11 cellular contexts compared by ENCODE assay signal in genomic region chr11:19953342-19953741, GRCh38.
A peak's percentile ranks its signal among the peaks of the same experiment; 100 is the strongest.
DNase-seq lines count a peak whose midpoint lies in the region; ATAC-seq and TF ChIP-seq lines count a peak whose summit lies in the region.
"Had no signal": no experiment of that assay in that cellular context is flagged by ENCODE, and none has a peak within 500 bp of the region (broad histone marks: within the 10 kb centered on the region; RNA-seq: fewer than 3 reads in every experiment).

No MANE protein-coding gene starts in this region.

- no peak for ATAC-seq in HG02973 (IDR thresholded peaks at IDR 0.05; ENCODE audit: unreplicated experiment)

- no peaks in the 10 kb centered on the region for H3K27me3 Mint-ChIP-seq in MCF 10A (ENCODE audit: insufficient read depth, unreplicated experiment)

- POLR2A ChIA-PET in MCF 10A (lab: Yijun Ruan, JAX) = interaction anchor here (0.8 to 5.2 kb wide), 22 partner anchors 26 to 410 kb away, joined by 3 to 69 read pairs (median 7); partner anchors contain the start of gene HTATIP2

- H3K36me3 ChIP-seq in breast epithelium (no peaks in the 10 kb centered on the region), iPS DF 6.9 (ENCODE audit: control insufficient read depth, insufficient read depth, low read length) (peaks cover 12% of the 10 kb centered on the region)

- WGBS in iPS DF 6.9 (ENCODE audit: insufficient coverage, insufficient read length) = no CpG with 5 or more reads among the region's 4 CpGs

- TF ChIP-seq POLR2A in breast epithelium (IDR thresholded peaks at IDR 0.05) = no peak

- DNase-seq in MCF 10A (ENCODE audit: unreplicated experiment) = peak; percentile 40
- no peak for DNase-seq in breast epithelium (ENCODE audit: low spot score in 2 of 2)
- peak; percentile 63 for DNase-seq in astrocyte of the spinal cord (ENCODE audit: low read depth, low spot score)
- peak; percentile 43 for DNase-seq in iPS DF 6.9 (ENCODE audit: low read depth, low spot score)
- DNase-seq in SHP77 (lab: John Stamatoyannopoulos, UW) = no peak
- DNase-seq in activated gamma-delta T cell treated with Interleukin-2 at 50 U/mL for 16 hours = no peak
- DNase-seq: activated CD4-positive, alpha-beta T cell treated with anti-CD3 and anti-CD28 coated beads, Interleukin-2, amount 10 ng/mL, durations not matched to agents 24 days and 14 days; NCI-H1436; Peyer's patch had no signal

- in situ Hi-C loops in astrocyte of the spinal cord (cut with HindIII; ENCODE audit: low sequenced_read_pairs) = no loop called here

- H3K4me3 ChIP-seq in breast epithelium = no peak overlapping the region
- no peak overlapping the region for H3K4me3 ChIP-seq in astrocyte of the spinal cord (ENCODE audit: low read depth, low read length)
- H3K4me3 ChIP-seq in iPS DF 6.9 (ENCODE audit: low read length) = no peak overlapping the region
- H3K4me3 ChIP-seq: Peyer's patch had no signal

- peak overlapping the region; percentile 14 for H3K27ac Mint-ChIP-seq in MCF 10A (ENCODE audit: low read depth, unreplicated experiment)
- H3K27ac Mint-ChIP-seq: activated CD4-positive, alpha-beta T cell treated with anti-CD3 and anti-CD28 coated beads, Interleukin-2, amount 10 ng/mL, durations not matched to agents 24 days and 14 days had no signal

- H3K27me3 ChIP-seq in breast epithelium (no peaks in the 10 kb centered on the region), iPS DF 6.9 (ENCODE audit: control insufficient read depth, insufficient read depth, low read length) (no peaks in the 10 kb centered on the region)
- H3K27me3 ChIP-seq: Peyer's patch had no signal

- H3K27ac ChIP-seq in breast epithelium (peak overlapping the region in 1 of 2 donors; percentile 12), iPS DF 6.9 (ENCODE audit: low read length) (no peak overlapping the region), temporal lobe (ENCODE audit: low read depth, low read length) (peak overlapping the region; percentile 25)
- H3K27ac ChIP-seq: Peyer's patch had no signal

- H3K4me1 ChIP-seq in breast epithelium (no peaks in the 10 kb centered on the region), iPS DF 6.9 (ENCODE audit: control insufficient read depth, insufficient read depth, low read length) (0 out of 2 replicates have a peak, but pooled peaks cover 3% of the 10 kb centered on the region)

- CTCF ChIA-PET in MCF 10A (lab: Yijun Ruan, JAX) = interaction anchor here (0.6 to 7.1 kb wide), 33 partner anchors 10 to 701 kb away, joined by 3 to 100 read pairs (median 5); partner anchors contain the start of gene HTATIP2

- H3K9me3 ChIP-seq in breast epithelium (no peaks in the 10 kb centered on the region), iPS DF 6.9 (ENCODE audit: control insufficient read depth, insufficient read depth, low read length) (no peaks in the 10 kb centered on the region)
- H3K9me3 ChIP-seq: Peyer's patch had no signal

- intact Hi-C loops in MCF 10A (cut with micrococcal nuclease) (loop anchor here (5.0 kb wide), 3 partner anchors 46 to 399 kb away; no protein-coding TSS in a partner anchor), breast epithelium (cut with DNase I; ENCODE audit: low total_unique reads) (no loop called here)

- no TSS peak for BruUV-seq in MCF 10A (replicated peaks; lab: Mats Ljungman, UMichigan)

- H3K36me3 Mint-ChIP-seq in MCF 10A (ENCODE audit: insufficient read depth, unreplicated experiment) = peaks cover 20% of the 10 kb centered on the region

- no peaks in the 10 kb centered on the region for H3K9me3 Mint-ChIP-seq in MCF 10A (ENCODE audit: unreplicated experiment)
- H3K9me3 Mint-ChIP-seq: activated CD4-positive, alpha-beta T cell treated with anti-CD3 and anti-CD28 coated beads, Interleukin-2, amount 10 ng/mL, durations not matched to agents 24 days and 14 days had no signal

- TF ChIP-seq CTCF in MCF 10A (IDR thresholded peaks at IDR 0.05; ENCODE audit: unreplicated experiment) = no peak
- no peak for TF ChIP-seq CTCF in breast epithelium (IDR thresholded peaks at IDR 0.05)
- no peak for TF ChIP-seq CTCF in astrocyte of the spinal cord (IDR thresholded peaks at IDR 0.05; ENCODE audit: low read depth, low read length)

- no peak overlapping the region for H3K4me3 Mint-ChIP-seq in MCF 10A (ENCODE audit: unreplicated experiment)
- H3K4me3 Mint-ChIP-seq: activated CD4-positive, alpha-beta T cell treated with anti-CD3 and anti-CD28 coated beads, Interleukin-2, amount 10 ng/mL, durations not matched to agents 24 days and 14 days had no signal

- peaks cover 41% of the 10 kb centered on the region for H3K4me1 Mint-ChIP-seq in MCF 10A (ENCODE audit: insufficient read depth, unreplicated experiment)

Comparison
In these comparisons a context has a peak if more than half of its experiments do, and no peak if none do; other contexts are left out.
1. DNase-seq: peak in MCF 10A (single experiment), astrocyte of the spinal cord (single experiment) and iPS DF 6.9 (single experiment); none in breast epithelium (0 of 2), SHP77 (0 of 2) and activated gamma-delta T cell treated with Interleukin-2 at 50 U/mL for 16 hours (single experiment).